Comparison of ENCODE assay signal across 5 cellular contexts in the genomic region with DNA sequence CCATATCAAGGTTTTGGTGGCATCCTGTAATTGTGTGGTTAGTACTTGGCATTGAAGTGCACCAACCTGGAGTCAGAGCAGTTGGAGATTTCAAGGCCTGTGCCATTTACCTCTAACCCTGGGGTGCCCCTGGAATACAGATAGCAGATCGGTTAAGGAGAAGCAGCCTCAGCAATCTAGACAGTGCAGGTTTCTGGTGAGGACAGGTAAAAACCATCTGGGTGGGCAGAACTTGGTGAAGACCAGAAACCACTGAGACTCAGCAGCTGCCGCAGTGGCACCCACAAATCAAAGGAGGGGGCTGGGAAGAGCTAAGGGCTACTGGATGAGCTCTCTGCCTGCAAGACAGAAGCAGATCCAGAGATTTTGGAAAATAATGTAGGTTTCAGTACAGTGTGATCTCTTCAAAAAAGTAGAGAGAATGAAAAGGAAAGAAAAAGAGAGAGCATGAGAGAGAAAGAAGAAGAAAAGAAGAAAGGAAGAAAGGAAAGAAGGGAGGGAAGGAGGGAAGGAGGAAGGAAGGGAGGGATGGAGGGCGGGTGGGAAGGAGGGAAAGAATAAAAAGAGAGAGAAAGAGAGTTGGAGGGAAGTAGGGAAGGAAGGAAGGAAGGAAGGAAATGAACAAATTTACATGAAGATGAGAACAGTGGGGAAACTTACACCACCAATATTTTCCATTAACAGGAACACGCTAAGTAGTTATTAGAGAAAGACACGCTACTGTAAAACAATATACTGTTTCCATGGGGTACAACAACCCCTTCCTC. TPM values are rescaled to one million over a fixed set of nuclear protein-coding genes. Genes with fewer than 3 reads are reported as not detected.
"Had no signal": no experiment of that assay in that cellular context is flagged by ENCODE, and none has a peak within 500 bp of the region (broad histone marks: within the 10 kb centered on the region; RNA-seq: fewer than 3 reads in every experiment).

No MANE protein-coding gene starts in this region.

RNA-seq across cellular contexts. Expression of gene RNU1-3, which starts 59.9 kb away (rescaled TPM):
- total RNA-seq: myocyte had no signal
- polyA plus RNA-seq: adrenal gland, hepatocyte, ovary, thymus had no signal
